Comparison of ENCODE assay signal across 18 cellular contexts in the genomic region with DNA sequence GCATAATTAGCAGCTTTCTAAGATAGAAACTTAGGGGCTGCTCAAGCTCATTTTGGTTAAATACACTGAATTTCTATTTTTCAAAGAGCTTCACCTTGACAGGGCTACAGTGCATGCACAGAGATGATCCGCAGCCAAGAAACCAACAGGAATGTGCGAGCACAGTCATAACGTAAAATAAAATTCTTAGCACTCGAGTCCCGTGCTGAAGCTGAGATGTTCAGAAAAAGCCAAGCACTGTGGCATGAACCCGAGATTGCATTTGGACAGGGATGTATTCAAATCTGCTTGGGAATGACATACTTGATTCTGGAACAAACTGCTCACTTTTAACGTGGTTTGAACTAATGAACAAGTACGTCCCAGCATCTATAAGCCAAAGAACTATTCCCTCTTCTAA.
DNase-seq lines count a peak whose midpoint lies in the region; ATAC-seq and TF ChIP-seq lines count a peak whose summit lies in the region.
"Had no signal": no experiment of that assay in that cellular context is flagged by ENCODE, and none has a peak within 500 bp of the region (broad histone marks: within the 10 kb centered on the region; RNA-seq: fewer than 3 reads in every experiment).

No MANE protein-coding gene starts in this region.

- H3K27me3 ChIP-seq in esophagus squamous epithelium (no peaks in the 10 kb centered on the region), muscle layer of duodenum (ENCODE audit: low read depth, low read length) (no peaks in the 10 kb centered on the region), tibial artery (no peaks in the 10 kb centered on the region), upper lobe of left lung (no peaks in the 10 kb centered on the region)
- H3K27me3 ChIP-seq: dorsolateral prefrontal cortex had no signal

- H3K36me3 ChIP-seq in esophagus squamous epithelium (no peaks in the 10 kb centered on the region), muscle layer of duodenum (ENCODE audit: control insufficient read depth in 1 of 2, insufficient read depth in 2 of 2, low read length in 2 of 2) (no peaks in the 10 kb centered on the region), tibial artery (no peaks in the 10 kb centered on the region), upper lobe of left lung (no peaks in the 10 kb centered on the region)

- TF ChIP-seq EP300 in upper lobe of left lung (IDR thresholded peaks at IDR 0.05) = no peak

- H3K4me3 ChIP-seq in esophagus squamous epithelium (peak overlapping the region in 3 of 4 donors; percentile 10 to 54 (median 33)), muscle layer of duodenum (ENCODE audit: low read depth in 1 of 2, low read length in 2 of 2) (peak overlapping the region; percentile 49 to 57), tibial artery (peak overlapping the region; percentile 52 to 54), upper lobe of left lung (no peak overlapping the region)

- WGBS in esophagus squamous epithelium, 2 donors = 72 to 88% methylated on average over 8 of the region's 8 CpGs
- 80 to 82% methylated on average over 8 of the region's 8 CpGs for WGBS in upper lobe of left lung, 2 donors

- intact Hi-C loops in esophagus squamous epithelium (cut with DNase I) = no loop called here
- intact Hi-C loops in tibial artery (cut with DNase I; ENCODE audit: low total_unique reads) = loop anchor here (5.0 to 10.0 kb wide), 3 partner anchors 62 to 111 kb away; no protein-coding TSS in a partner anchor

- H3K4me1 Mint-ChIP-seq in activated naive CD8-positive, alpha-beta T cell (ENCODE audit: low read depth) = peaks cover 74% of the 10 kb centered on the region
- peaks cover 77% of the 10 kb centered on the region for H3K4me1 Mint-ChIP-seq in activated naive CD8-positive, alpha-beta T cell treated with anti-CD3 and anti-CD28 coated beads for 36 hours

- no peaks in the 10 kb centered on the region for H3K9me3 Mint-ChIP-seq in activated naive CD8-positive, alpha-beta T cell (ENCODE audit: low read depth)
- H3K9me3 Mint-ChIP-seq in activated naive CD8-positive, alpha-beta T cell treated with anti-CD3 and anti-CD28 coated beads for 36 hours = no peaks in the 10 kb centered on the region

- TF ChIP-seq POLR2A in esophagus squamous epithelium (IDR thresholded peaks at IDR 0.05) (no peak), upper lobe of left lung (IDR thresholded peaks at IDR 0.05) (no peak)

- H3K27ac ChIP-seq in esophagus squamous epithelium (peak overlapping the region in 3 of 4 donors; percentile 26 to 75 (median 30)), muscle layer of duodenum (ENCODE audit: low read length) (peak overlapping the region; percentile 90), tibial artery (peak overlapping the region; percentile 80 to 86), upper lobe of left lung (no peak overlapping the region)
- H3K27ac ChIP-seq: C4-2B had no signal

- no peak for ATAC-seq in upper lobe of left lung (ENCODE audit: low FRiP score in 2 of 2)
- ATAC-seq: esophagus mucosa had no signal

- DNase-seq in activated naive CD8-positive, alpha-beta T cell treated with anti-CD3 and anti-CD28 coated beads for 36 hours = no peak
- no peak for DNase-seq in esophagus squamous epithelium (lab: John Stamatoyannopoulos, UW)
- DNase-seq in tibial artery = no peak
- DNase-seq in NOMO-1 (lab: John Stamatoyannopoulos, UW; ENCODE audit: unreplicated experiment in 2 of 2) = no peak
- no peak for DNase-seq in upper lobe of left lung
- DNase-seq in ureter (ENCODE audit: low spot score) = no peak
- DNase-seq: DMS79, dorsolateral prefrontal cortex, NCI-H1048, NCI-H2081, NCI-H510A, occipital lobe, SIG-M5, trophoblast cell had no signal

- H3K27me3 Mint-ChIP-seq in activated naive CD8-positive, alpha-beta T cell = no peaks in the 10 kb centered on the region
- H3K27me3 Mint-ChIP-seq in activated naive CD8-positive, alpha-beta T cell treated with anti-CD3 and anti-CD28 coated beads for 36 hours = no peaks in the 10 kb centered on the region

- H3K36me3 Mint-ChIP-seq in activated naive CD8-positive, alpha-beta T cell = peaks cover 14% of the 10 kb centered on the region
- H3K36me3 Mint-ChIP-seq in activated naive CD8-positive, alpha-beta T cell treated with anti-CD3 and anti-CD28 coated beads for 36 hours = peaks cover 45% of the 10 kb centered on the region

- no peak overlapping the region for H3K4me3 Mint-ChIP-seq in activated naive CD8-positive, alpha-beta T cell
- H3K4me3 Mint-ChIP-seq in activated naive CD8-positive, alpha-beta T cell treated with anti-CD3 and anti-CD28 coated beads for 36 hours = no peak overlapping the region

- H3K4me1 ChIP-seq in esophagus squamous epithelium (peaks cover 0 to 24% (median 0%) of the 10 kb centered on the region in 3 donors), muscle layer of duodenum (ENCODE audit: control insufficient read depth in 1 of 2, insufficient read depth in 2 of 2, low read length in 2 of 2) (peaks cover 5 to 23% of the 10 kb centered on the region in 2 donors), tibial artery (peaks cover 0 to 71% (median 45%) of the 10 kb centered on the region in 4 donors), upper lobe of left lung (peaks cover 9 to 30% (median 15%) of the 10 kb centered on the region in 4 donors)

- H3K9me3 ChIP-seq in esophagus squamous epithelium (no peaks in the 10 kb centered on the region), muscle layer of duodenum (ENCODE audit: control insufficient read depth in 1 of 2, low read length in 2 of 2) (no peaks in the 10 kb centered on the region), tibial artery (no peaks in the 10 kb centered on the region), upper lobe of left lung (no peaks in the 10 kb centered on the region)

- H3K27ac Mint-ChIP-seq in activated naive CD8-positive, alpha-beta T cell = peak overlapping the region; percentile 72
- H3K27ac Mint-ChIP-seq in activated naive CD8-positive, alpha-beta T cell treated with anti-CD3 and anti-CD28 coated beads for 36 hours = no peak overlapping the region

- no peak for TF ChIP-seq CTCF in esophagus squamous epithelium (IDR thresholded peaks at IDR 0.05)
- TF ChIP-seq CTCF in tibial artery (IDR thresholded peaks at IDR 0.05) = no peak
- no peak for TF ChIP-seq CTCF in upper lobe of left lung (IDR thresholded peaks at IDR 0.05)

Comparison
In these comparisons a context has a peak if more than half of its experiments do, and no peak if none do; other contexts are left out.
1. H3K27ac ChIP-seq: peak in esophagus squamous epithelium (3 of 4), muscle layer of duodenum (single experiment) and tibial artery (2 of 2); none in upper lobe of left lung (0 of 4).
2. H3K4me3 ChIP-seq: peak in esophagus squamous epithelium (3 of 4), muscle layer of duodenum (2 of 2) and tibial artery (2 of 2); none in upper lobe of left lung (0 of 4).